In the genomic region with DNA sequence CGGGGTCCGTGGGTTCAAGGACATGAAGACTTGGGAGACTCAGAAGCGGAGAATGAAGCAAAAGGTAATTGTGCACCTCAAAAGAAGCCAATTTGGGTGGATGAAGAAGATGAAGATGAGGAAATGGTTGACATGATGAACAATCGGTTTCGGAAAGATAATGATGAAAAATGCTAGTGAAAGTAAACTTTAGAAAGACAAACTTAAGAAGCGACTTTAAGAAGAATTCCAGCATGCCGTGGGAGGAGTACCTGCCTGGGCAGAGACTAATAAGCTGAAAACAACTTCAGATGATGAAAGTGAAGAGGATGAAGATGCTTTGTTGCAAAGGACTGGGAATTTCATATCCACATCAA, we compare ENCODE assay signal across 8 cellular contexts. TPM values are rescaled to one million over a fixed set of nuclear protein-coding genes. Genes with fewer than 3 reads are reported as not detected.
A peak's percentile ranks its signal among the peaks of the same experiment; 100 is the strongest.
DNase-seq lines count a peak whose midpoint lies in the region; ATAC-seq lines count a peak whose summit lies in the region.

No MANE protein-coding gene starts in this region.

- no peak overlapping the region for H3K27ac Mint-ChIP-seq in stimulated activated naive CD8-positive, alpha-beta T cell treated with anti-CD3 and anti-CD28 coated beads, Interleukin-15, Interleukin-2, amounts not matched to agents 100 ng/mL and 50 ng/mL, for 24 hours
- peak overlapping the region; percentile 44 for H3K27ac Mint-ChIP-seq in dendritic cell treated with granulocyte-macrophage colony-stimulating factor and Interleukin-4, amounts not matched to agents 40 ng/mL and 50 ng/mL, for 4 days
- peak overlapping the region in 2 of 6 donors; percentile 17 to 76 for H3K27ac Mint-ChIP-seq in naive B cell

- H3K36me3 Mint-ChIP-seq in stimulated activated naive CD8-positive, alpha-beta T cell treated with anti-CD3 and anti-CD28 coated beads, Interleukin-15, Interleukin-2, amounts not matched to agents 100 ng/mL and 50 ng/mL, for 24 hours (ENCODE audit: low read depth), result peaks cover 21% of the 10 kb centered on the region
- H3K36me3 Mint-ChIP-seq in dendritic cell treated with granulocyte-macrophage colony-stimulating factor and Interleukin-4, amounts not matched to agents 40 ng/mL and 50 ng/mL, for 4 days (ENCODE audit: low read depth), result peaks cover 82% of the 10 kb centered on the region
- no peaks in the 10 kb centered on the region for H3K36me3 Mint-ChIP-seq in naive B cell

- no peaks in the 10 kb centered on the region for H3K9me3 Mint-ChIP-seq in stimulated activated naive CD8-positive, alpha-beta T cell treated with anti-CD3 and anti-CD28 coated beads, Interleukin-15, Interleukin-2, amounts not matched to agents 100 ng/mL and 50 ng/mL, for 24 hours
- H3K9me3 Mint-ChIP-seq in dendritic cell treated with granulocyte-macrophage colony-stimulating factor and Interleukin-4, amounts not matched to agents 40 ng/mL and 50 ng/mL, for 4 days, result no peaks in the 10 kb centered on the region
- no peaks in the 10 kb centered on the region for H3K9me3 Mint-ChIP-seq in naive B cell

- no peak for DNase-seq in stimulated activated naive CD8-positive, alpha-beta T cell treated with anti-CD3 and anti-CD28 coated beads, Interleukin-15, Interleukin-2, amounts not matched to agents 100 U/mL and 50 U/mL, for 24 hours
- DNase-seq in naive B cell, result no peak
- DNase-seq in activated CD4-positive, CD25-positive, alpha-beta regulatory T cell treated with anti-CD3 and anti-CD28 coated beads, Interleukin-2, amount 50 U/mL, for 72 hours, result no peak

- intact Hi-C loops in dendritic cell treated with granulocyte-macrophage colony-stimulating factor and Interleukin-4, amounts not matched to agents 40 ng/mL and 50 ng/mL, for 4 days (cut with micrococcal nuclease), result no loop called here

- ATAC-seq in stimulated activated naive CD8-positive, alpha-beta T cell treated with anti-CD3 and anti-CD28 coated beads, Interleukin-15, Interleukin-2, amounts not matched to agents 100 U/mL and 50 U/mL, for 24 hours, result no peak
- ATAC-seq in naive B cell (ENCODE audit: low read depth in 2 of 2) (no peak), esophagus mucosa (no peak), HG02610 (IDR thresholded peaks at IDR 0.05; ENCODE audit: unreplicated experiment) (no peak), HG03460 (IDR thresholded peaks at IDR 0.05; ENCODE audit: unreplicated experiment) (no peak)

- H3K27me3 Mint-ChIP-seq in stimulated activated naive CD8-positive, alpha-beta T cell treated with anti-CD3 and anti-CD28 coated beads, Interleukin-15, Interleukin-2, amounts not matched to agents 100 ng/mL and 50 ng/mL, for 24 hours, result peaks cover 4% of the 10 kb centered on the region
- peaks cover 17% of the 10 kb centered on the region for H3K27me3 Mint-ChIP-seq in dendritic cell treated with granulocyte-macrophage colony-stimulating factor and Interleukin-4, amounts not matched to agents 40 ng/mL and 50 ng/mL, for 4 days
- peaks cover 11 to 24% (median 18%) of the 10 kb centered on the region in 3 donors for H3K27me3 Mint-ChIP-seq in naive B cell

- H3K4me1 Mint-ChIP-seq in stimulated activated naive CD8-positive, alpha-beta T cell treated with anti-CD3 and anti-CD28 coated beads, Interleukin-15, Interleukin-2, amounts not matched to agents 100 ng/mL and 50 ng/mL, for 24 hours (ENCODE audit: low read depth), result peaks cover 12% of the 10 kb centered on the region
- peaks cover 55% of the 10 kb centered on the region for H3K4me1 Mint-ChIP-seq in dendritic cell treated with granulocyte-macrophage colony-stimulating factor and Interleukin-4, amounts not matched to agents 40 ng/mL and 50 ng/mL, for 4 days (ENCODE audit: low read depth)
- peaks cover 8 to 10% (median 10%) of the 10 kb centered on the region in 3 donors for H3K4me1 Mint-ChIP-seq in naive B cell

- H3K4me3 Mint-ChIP-seq in stimulated activated naive CD8-positive, alpha-beta T cell treated with anti-CD3 and anti-CD28 coated beads, Interleukin-15, Interleukin-2, amounts not matched to agents 100 ng/mL and 50 ng/mL, for 24 hours, result peak overlapping the region; percentile 81
- H3K4me3 Mint-ChIP-seq in dendritic cell treated with granulocyte-macrophage colony-stimulating factor and Interleukin-4, amounts not matched to agents 40 ng/mL and 50 ng/mL, for 4 days, result peak overlapping the region; percentile 73
- peak overlapping the region; percentile 91 to 94 (median 93) for H3K4me3 Mint-ChIP-seq in naive B cell

RNA-seq across cellular contexts. Expression of a gene that starts 43.5 kb away (rescaled TPM):
- polyA plus RNA-seq in naive B cell (ENCODE audit: low read depth in 6 of 6), result 1 to 10 TPM in 3 of 6 donors, under 1 TPM in 3; 0.29 to 1.8 (median 0.90) TPM
- total RNA-seq in esophagus mucosa, result 4.7 TPM
